ENCODE assay signal across 26 cellular contexts in the genomic region with DNA sequence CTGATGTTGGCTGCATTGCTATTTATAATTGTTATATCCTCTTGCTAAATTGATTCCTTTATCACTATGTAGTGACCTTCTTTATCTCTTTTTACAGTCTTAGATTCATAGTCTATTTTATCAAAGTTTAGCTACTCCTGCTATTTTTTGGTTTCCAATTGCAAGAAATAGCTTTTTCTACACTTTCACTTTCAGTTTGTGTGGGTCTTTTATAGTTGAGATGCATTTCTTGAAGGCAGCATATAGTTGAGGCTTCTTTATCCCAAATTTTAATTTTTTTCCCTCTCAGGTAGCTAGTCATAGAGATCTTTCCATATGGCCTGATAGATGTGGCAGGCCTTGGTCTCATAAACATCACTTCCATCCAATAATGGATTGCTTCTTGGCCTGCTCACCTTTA.
A peak's percentile ranks its signal among the peaks of the same experiment; 100 is the strongest.
DNase-seq lines count a peak whose midpoint lies in the region; ATAC-seq lines count a peak whose summit lies in the region.
"Had no signal": no experiment of that assay in that cellular context is flagged by ENCODE, and none has a peak within 500 bp of the region (broad histone marks: within the 10 kb centered on the region; RNA-seq: fewer than 3 reads in every experiment).

No MANE protein-coding gene starts in this region.

- H3K27me3 Mint-ChIP-seq in CD8-positive, alpha-beta memory T cell, result no peaks in the 10 kb centered on the region
- peaks cover 0 to 5% (median 2%) of the 10 kb centered on the region in 3 donors for H3K27me3 Mint-ChIP-seq in immature natural killer cell (ENCODE audit: low read depth in 3 of 3)
- H3K27me3 Mint-ChIP-seq: activated naive CD8-positive, alpha-beta T cell treated with anti-CD3 and anti-CD28 coated beads, Interleukin-2, amount 50 U/mL, for 24 hours; CD4-positive, alpha-beta memory T cell; stimulated activated naive CD8-positive, alpha-beta T cell treated with anti-CD3 and anti-CD28 coated beads, Interleukin-15, Interleukin-2, amounts not matched to agents 100 ng/mL and 50 ng/mL, for 24 hours had no signal

- POLR2A ChIA-PET in CD8-positive, alpha-beta memory T cell (lab: Charles Lee), result no interaction called here

- H3K9me3 Mint-ChIP-seq in CD8-positive, alpha-beta memory T cell, result peaks cover 33 to 56% (median 36%) of the 10 kb centered on the region in 5 donors
- H3K9me3 Mint-ChIP-seq in immature natural killer cell, result peaks cover 4 to 39% (median 9%) of the 10 kb centered on the region in 6 donors

- peak overlapping the region in 3 of 8 donors; percentile 29 to 42 (median 36) for H3K27ac Mint-ChIP-seq in CD8-positive, alpha-beta memory T cell
- peak overlapping the region; percentile 50 to 89 (median 72) for H3K27ac Mint-ChIP-seq in immature natural killer cell
- H3K27ac Mint-ChIP-seq: activated naive CD8-positive, alpha-beta T cell treated with anti-CD3 and anti-CD28 coated beads, Interleukin-2, amount 50 U/mL, for 24 hours; nephron progenitor cell; stimulated activated naive CD8-positive, alpha-beta T cell treated with anti-CD3 and anti-CD28 coated beads, Interleukin-15, Interleukin-2, amounts not matched to agents 100 ng/mL and 50 ng/mL, for 24 hours had no signal

- H3K4me1 Mint-ChIP-seq in CD8-positive, alpha-beta memory T cell, result peaks cover 8 to 19% (median 16%) of the 10 kb centered on the region in 3 donors
- H3K4me1 Mint-ChIP-seq in immature natural killer cell, result peaks cover 13 to 27% of the 10 kb centered on the region in 2 donors
- H3K4me1 Mint-ChIP-seq: nephron progenitor cell had no signal

- CTCF ChIA-PET in CD8-positive, alpha-beta memory T cell (lab: Charles Lee), result no interaction called here

- peak overlapping the region in 5 of 7 donors; percentile 13 to 59 (median 42) for H3K4me3 Mint-ChIP-seq in CD8-positive, alpha-beta memory T cell
- peak overlapping the region; percentile 59 to 82 (median 70) for H3K4me3 Mint-ChIP-seq in immature natural killer cell
- H3K4me3 Mint-ChIP-seq: activated naive CD8-positive, alpha-beta T cell treated with anti-CD3 and anti-CD28 coated beads, Interleukin-2, amount 50 U/mL, for 24 hours; nephron progenitor cell; stimulated activated naive CD8-positive, alpha-beta T cell treated with anti-CD3 and anti-CD28 coated beads, Interleukin-15, Interleukin-2, amounts not matched to agents 100 ng/mL and 50 ng/mL, for 24 hours had no signal

- H3K4me1 ChIP-seq in CD8-positive, alpha-beta memory T cell (ENCODE audit: insufficient read depth, low read length), result no peaks in the 10 kb centered on the region
- H3K4me1 ChIP-seq in SJCRH30, result no peaks in the 10 kb centered on the region
- H3K4me1 ChIP-seq: gastroesophageal sphincter, parathyroid adenoma, thyroid gland had no signal

- H3K9me3 ChIP-seq in CD8-positive, alpha-beta memory T cell (ENCODE audit: low read length), result no peaks in the 10 kb centered on the region
- peaks cover 5% of the 10 kb centered on the region for H3K9me3 ChIP-seq in SJCRH30 (replicated peaks)
- H3K9me3 ChIP-seq: thyroid gland had no signal

- peak; percentile 4 for DNase-seq in ACHN
- DNase-seq in CD8-positive, alpha-beta memory T cell, result no peak
- DNase-seq in RPMI7951 (ENCODE audit: low read depth), result peak; percentile 1
- DNase-seq in immature natural killer cell, result peak in 1 of 3 donors; percentile 4
- DNase-seq in SJCRH30, result no peak
- no peak for DNase-seq in NCI-H774 (lab: John Stamatoyannopoulos, UW)
- DNase-seq: activated CD4-positive, CD25-positive, alpha-beta regulatory T cell treated with anti-CD3 and anti-CD28 coated beads, Interleukin-2, amount 50 U/mL, for 72 hours; activated naive CD8-positive, alpha-beta T cell treated with anti-CD3 and anti-CD28 coated beads, Interleukin-2, amount 50 U/mL, for 24 hours; CD4-positive, alpha-beta memory T cell; hypothalamus; MG63; midbrain; NCI-H1436; NCI-H446 treated with DMSO at 0.1 percent for 48 hours; nephron progenitor cell; right cardiac atrium; SHP77 treated with DMSO at 0.1 percent for 48 hours; stimulated activated CD4-positive, alpha-beta T cell treated with anti-CD3 and anti-CD28 coated beads, Interleukin-12 subunit alpha, Interleukin-12 subunit beta, amount 100 ng/mL, for 4 hours; stimulated activated CD4-positive, alpha-beta T cell treated with anti-CD3 and anti-CD28 coated beads, Interleukin-4, amount 100 ng/mL, for 24 hours; thyroid gland had no signal

- no peak overlapping the region for H3K4me3 ChIP-seq in CD8-positive, alpha-beta memory T cell (ENCODE audit: low read length)
- no peak overlapping the region for H3K4me3 ChIP-seq in SJCRH30
- H3K4me3 ChIP-seq: gastroesophageal sphincter, MG63, thyroid gland had no signal

- in situ Hi-C loops in ACHN (cut with HindIII; ENCODE audit: low pct_ligation_motif_present, low pct_unique_long_range_greater_than_20kb, low sequenced_read_pairs), result no loop called here

- no peak for ATAC-seq in HG03108 (IDR thresholded peaks at IDR 0.05; ENCODE audit: unreplicated experiment)
- ATAC-seq: activated naive CD8-positive, alpha-beta T cell treated with anti-CD3 and anti-CD28 coated beads, Interleukin-2, amount 50 U/mL, for 24 hours; esophagus mucosa; gastroesophageal sphincter; HCT116; right cardiac atrium had no signal

- H3K36me3 Mint-ChIP-seq in CD8-positive, alpha-beta memory T cell, result peaks cover 50 to 94% (median 82%) of the 10 kb centered on the region in 3 donors
- peaks cover 53 to 59% (median 56%) of the 10 kb centered on the region in 3 donors for H3K36me3 Mint-ChIP-seq in immature natural killer cell

- no peak overlapping the region for H3K27ac ChIP-seq in CD8-positive, alpha-beta memory T cell (ENCODE audit: low read depth, low read length)
- H3K27ac ChIP-seq in SJCRH30, result no peak overlapping the region
- H3K27ac ChIP-seq: gastroesophageal sphincter, parathyroid adenoma, thyroid gland had no signal

- H3K27me3 ChIP-seq in CD8-positive, alpha-beta memory T cell (ENCODE audit: insufficient read depth, low read length, poor library complexity, severe bottlenecking), result no peaks in the 10 kb centered on the region
- H3K27me3 ChIP-seq in SJCRH30, result no peaks in the 10 kb centered on the region
- H3K27me3 ChIP-seq: gastroesophageal sphincter, MG63, thyroid gland had no signal

- H3K36me3 ChIP-seq in CD8-positive, alpha-beta memory T cell (ENCODE audit: insufficient read depth, low read length), result peaks cover 8% of the 10 kb centered on the region
- no peaks in the 10 kb centered on the region; the same call in 1 of the 2 replicates for H3K36me3 ChIP-seq in SJCRH30
- H3K36me3 ChIP-seq: MG63, thyroid gland had no signal

Comparison
In these comparisons a context has a peak if more than half of its experiments do, and no peak if none do; other contexts are left out.
1. DNase-seq: peak in ACHN (single experiment) and RPMI7951 (single experiment); none in CD8-positive, alpha-beta memory T cell (0 of 5), SJCRH30 (0 of 2) and NCI-H774 (single experiment).